22 cellular contexts compared by ENCODE assay signal in the genomic region with DNA sequence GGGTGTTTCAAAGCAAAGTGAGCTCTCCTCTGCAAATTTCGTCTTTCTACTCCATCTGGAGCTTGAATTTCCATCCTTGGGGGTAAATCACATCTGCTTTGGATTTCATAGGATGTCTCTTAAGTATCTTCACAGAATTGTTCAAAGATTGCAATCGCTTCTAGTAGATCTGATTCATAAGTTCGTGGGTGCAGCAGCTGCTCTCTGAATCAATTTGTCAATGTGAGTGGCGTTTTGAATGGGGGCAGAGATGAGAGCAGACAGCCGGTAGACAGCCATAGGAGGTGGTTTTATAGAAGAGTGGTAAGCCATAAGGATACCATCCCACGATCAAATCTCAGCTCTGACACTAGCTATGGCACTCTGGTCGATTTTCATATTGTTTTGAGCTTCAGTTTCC.
"Had no signal": no experiment of that assay in that cellular context is flagged by ENCODE, and none has a peak within 500 bp of the region (broad histone marks: within the 10 kb centered on the region; RNA-seq: fewer than 3 reads in every experiment).

No MANE protein-coding gene starts in this region.

- H3K4me3 ChIP-seq: esophagus squamous epithelium, gastroesophageal sphincter, left ventricle myocardium inferior, lung, tibial artery, upper lobe of left lung, uterus had no signal

- H3K27me3 ChIP-seq: upper lobe of left lung, uterus had no signal

- H3K27ac ChIP-seq: epithelial cell of prostate, esophagus squamous epithelium, gastroesophageal sphincter, left ventricle myocardium inferior, tibial artery, upper lobe of left lung, uterus had no signal

- H3K9me3 ChIP-seq: esophagus squamous epithelium, upper lobe of left lung, uterus had no signal

- H3K4me1 ChIP-seq: esophagus squamous epithelium, gastroesophageal sphincter, left ventricle myocardium inferior, tibial artery, uterus had no signal

- ATAC-seq: effector memory CD8-positive, alpha-beta T cell; gastroesophageal sphincter; left cardiac atrium; right cardiac atrium had no signal

- DNase-seq: effector memory CD8-positive, alpha-beta T cell; esophagus squamous epithelium; foreskin fibroblast; glutamatergic neuron; immature natural killer cell; kidney; left cardiac atrium; left ventricle myocardium inferior; mesenchymal stem cell; midbrain; naive B cell; posterior cingulate gyrus; right cardiac atrium; small intestine; stimulated activated CD4-positive, alpha-beta T cell treated with anti-CD3 and anti-CD28 coated beads, Interleukin-12 subunit alpha, Interleukin-12 subunit beta, amount 100 ng/mL, for 4 hours; stimulated activated naive CD4-positive, alpha-beta T cell; tibial artery; upper lobe of left lung; uterus had no signal

- H3K36me3 ChIP-seq: esophagus squamous epithelium, gastroesophageal sphincter, left ventricle myocardium inferior, tibial artery, upper lobe of left lung, uterus had no signal
